Comparison of ENCODE assay signal across 33 cellular contexts in genomic region chr21:44371596-44371995, GRCh38. TPM values are rescaled to one million over a fixed set of nuclear protein-coding genes. Genes with fewer than 3 reads are reported as not detected.
"Had no signal": no experiment of that assay in that cellular context is flagged by ENCODE, and none has a peak within 500 bp of the region (broad histone marks: within the 10 kb centered on the region; RNA-seq: fewer than 3 reads in every experiment).

No MANE protein-coding gene starts in this region.

- H3K27ac Mint-ChIP-seq: activated CD4-positive, alpha-beta T cell treated with anti-CD3 and anti-CD28 coated beads, Interleukin-2, amount 10 ng/mL, durations not matched to agents 7 days and 5 days; activated CD8-positive, alpha-beta T cell treated with anti-CD3 and anti-CD28 coated beads for 36 hours; activated T-helper 17 cell treated with anti-CD3 and anti-CD28 coated beads, Interleukin-2, amount 50 U/mL, for 72 hours; dendritic cell treated with granulocyte-macrophage colony-stimulating factor and Interleukin-4, amounts not matched to agents 40 ng/mL and 50 ng/mL, for 4 days; immature natural killer cell; T-helper 1 cell treated with Interleukin-12 subunit alpha and Interleukin-12 subunit beta and Interleukin-4 antibody, amounts not matched to agents 30 μg/mL and 1 μg/mL, for 36 hours had no signal

- H3K27me3 Mint-ChIP-seq: activated CD8-positive, alpha-beta T cell treated with anti-CD3 and anti-CD28 coated beads for 36 hours; activated T-helper 17 cell treated with anti-CD3 and anti-CD28 coated beads, Interleukin-2, amount 50 U/mL, for 72 hours had no signal

- H3K4me3 Mint-ChIP-seq: activated CD4-positive, alpha-beta T cell treated with anti-CD3 and anti-CD28 coated beads, Interleukin-2, amount 10 ng/mL, durations not matched to agents 7 days and 5 days; activated CD8-positive, alpha-beta T cell treated with anti-CD3 and anti-CD28 coated beads for 36 hours; activated T-cell treated with anti-CD3 and anti-CD28 coated beads, Interleukin-2, amount 50 U/mL, for 4 hours; activated T-helper 17 cell treated with anti-CD3 and anti-CD28 coated beads, Interleukin-2, amount 50 U/mL, for 72 hours; dendritic cell treated with granulocyte-macrophage colony-stimulating factor and Interleukin-4, amounts not matched to agents 40 ng/mL and 50 ng/mL, for 4 days; T-helper 1 cell treated with Interleukin-12 subunit alpha and Interleukin-12 subunit beta and Interleukin-4 antibody, amounts not matched to agents 30 μg/mL and 1 μg/mL, for 36 hours had no signal

- ATAC-seq: activated CD4-positive, CD25-positive, alpha-beta regulatory T cell treated with anti-CD3 and anti-CD28 coated beads, Interleukin-2, amount 50 U/mL, for 24 hours; activated CD8-positive, alpha-beta T cell treated with anti-CD3 and anti-CD28 coated beads for 36 hours; activated T-cell treated with anti-CD3 and anti-CD28 coated beads, Interleukin-2, amount 50 U/mL, for 4 hours; activated T-helper 17 cell treated with anti-CD3 and anti-CD28 coated beads, Interleukin-2, amount 50 U/mL, for 72 hours; foreskin keratinocyte; heart left ventricle had no signal

- H3K27ac ChIP-seq: esophagus muscularis mucosa, foreskin keratinocyte, heart left ventricle, left ventricle myocardium inferior, parathyroid adenoma, right atrium auricular region, suprapubic skin, transverse colon, uterus, WERI-Rb-1 had no signal

- H3K4me3 ChIP-seq: esophagus muscularis mucosa, heart left ventricle, left ventricle myocardium inferior, lung, right atrium auricular region, smooth muscle cell, suprapubic skin, transverse colon, uterus had no signal

- H3K4me1 ChIP-seq: foreskin keratinocyte, parathyroid adenoma, uterus had no signal

- H3K36me3 ChIP-seq: esophagus muscularis mucosa, left ventricle myocardium inferior, right atrium auricular region, suprapubic skin, transverse colon, uterus, WERI-Rb-1 had no signal

- H3K9me3 Mint-ChIP-seq: activated CD8-positive, alpha-beta T cell treated with anti-CD3 and anti-CD28 coated beads for 36 hours; activated T-cell treated with anti-CD3 and anti-CD28 coated beads, Interleukin-2, amount 50 U/mL, for 4 hours; activated T-helper 17 cell treated with anti-CD3 and anti-CD28 coated beads, Interleukin-2, amount 50 U/mL, for 72 hours; dendritic cell treated with granulocyte-macrophage colony-stimulating factor and Interleukin-4, amounts not matched to agents 40 ng/mL and 50 ng/mL, for 4 days had no signal

- DNase-seq: activated CD4-positive, alpha-beta T cell treated with anti-CD3 and anti-CD28 coated beads, Interleukin-2, amount 10 ng/mL, durations not matched to agents 7 days and 5 days; activated CD8-positive, alpha-beta T cell treated with anti-CD3 and anti-CD28 coated beads for 36 hours; activated gamma-delta T cell treated with Interleukin-2 at 50 U/mL for 16 hours; activated naive CD4-positive, alpha-beta T cell treated with anti-CD3 and anti-CD28 coated beads, Interleukin-2, amount 50 U/mL, for 16 hours; activated T-cell treated with anti-CD3 and anti-CD28 coated beads, Interleukin-2, amount 50 U/mL, for 4 hours; amniotic stem cell; caudate nucleus; foreskin keratinocyte; heart left ventricle; hypothalamus; immature natural killer cell; kidney glomerular epithelial cell; left ventricle myocardium inferior; mesendoderm; occipital lobe; stimulated activated CD4-positive, alpha-beta T cell treated with anti-CD3 and anti-CD28 coated beads, Interleukin-1b, Interleukin-23, amount 100 ng/mL, for 48 hours; stimulated activated naive CD4-positive, alpha-beta T cell; SW 1271; T1000; transverse colon; uterus had no signal

- H3K9me3 ChIP-seq: esophagus muscularis mucosa, heart left ventricle, left ventricle myocardium inferior, right atrium auricular region, suprapubic skin, transverse colon, uterus had no signal

RNA-seq across cellular contexts. Expression of gene TRPM2, which starts 18.2 kb away (rescaled TPM):
- total RNA-seq: pulmonary artery endothelial cell had no signal
